In genomic region chr2:23238011-23238657, GRCh38 we compare ENCODE assay signal across 20 cellular contexts.
DNase-seq lines count a peak whose midpoint lies in the region; ATAC-seq and TF ChIP-seq lines count a peak whose summit lies in the region.
"Had no signal": no experiment of that assay in that cellular context is flagged by ENCODE, and none has a peak within 500 bp of the region (broad histone marks: within the 10 kb centered on the region; RNA-seq: fewer than 3 reads in every experiment).

No MANE protein-coding gene starts in this region.

- H3K36me3 ChIP-seq in lung (ENCODE audit: control insufficient read depth in 2 of 2, insufficient read depth in 2 of 2, low read length in 2 of 2), result no peaks in the 10 kb centered on the region
- H3K36me3 ChIP-seq: BLaER1 treated with 17β-estradiol and CSF1 and Interleukin-3, amounts not matched to agents 10 nM and 100 nM had no signal

- no peak overlapping the region for H3K27ac Mint-ChIP-seq in activated CD4-positive, alpha-beta T cell treated with anti-CD3 and anti-CD28 coated beads, Interleukin-2, amount 10 ng/mL, durations not matched to agents 24 days and 14 days
- H3K27ac Mint-ChIP-seq in activated CD4-positive, alpha-beta T cell treated with anti-CD3 and anti-CD28 coated beads for 36 hours, result no peak overlapping the region
- H3K27ac Mint-ChIP-seq: B cell; CD4-positive, alpha-beta T cell; CD8-positive, alpha-beta T cell had no signal

- no peak for TF ChIP-seq CTCF in coronary artery (IDR thresholded peaks at IDR 0.05)
- TF ChIP-seq CTCF in lung (IDR thresholded peaks at IDR 0.05; ENCODE audit: control extremely low read depth, extremely low read depth), result no peak

- 64 to 69% methylated on average over 4 of the region's 4 CpGs for WGBS in lung, 2 donors

- no peaks in the 10 kb centered on the region for H3K9me3 ChIP-seq in lung (ENCODE audit: control insufficient read depth in 2 of 2, insufficient read depth in 1 of 2, low read length in 1 of 2)
- H3K9me3 ChIP-seq: A549; BLaER1 treated with 17β-estradiol and CSF1 and Interleukin-3, amounts not matched to agents 10 nM and 100 nM; Caco-2 had no signal

- no peaks in the 10 kb centered on the region for H3K27me3 ChIP-seq in lung (ENCODE audit: control insufficient read depth, insufficient read depth)
- H3K27me3 ChIP-seq: BLaER1 treated with 17β-estradiol and CSF1 and Interleukin-3, amounts not matched to agents 10 nM and 100 nM had no signal

- CTCF ChIA-PET in activated CD4-positive, alpha-beta T cell treated with anti-CD3 and anti-CD28 coated beads for 36 hours (lab: Charles Lee), result no interaction called here

- peak; percentile 30 for DNase-seq in activated CD4-positive, alpha-beta T cell treated with anti-CD3 and anti-CD28 coated beads, Interleukin-2, amount 10 ng/mL, durations not matched to agents 24 days and 14 days
- DNase-seq in activated CD4-positive, alpha-beta T cell treated with anti-CD3 and anti-CD28 coated beads for 36 hours, result no peak
- DNase-seq in coronary artery (ENCODE audit: low spot score), result peak; percentile 17
- DNase-seq in left lobe of liver (ENCODE audit: low spot score), result no peak
- DNase-seq in lung (ENCODE audit: low spot score), result peak; percentile 13
- no peak for DNase-seq in iPS-NIHi11 (ENCODE audit: low spot score)
- no peak for DNase-seq in NCI-H1092 treated with DMSO at 0.1 percent for 48 hours (lab: John Stamatoyannopoulos, UW)
- DNase-seq: AML-193; Caco-2; Calu3; CD4-positive, alpha-beta T cell; CD8-positive, alpha-beta T cell; DMS79 treated with DMSO at 0.1 percent for 48 hours; GF-D8 had no signal

- H3K4me1 ChIP-seq in lung (ENCODE audit: control insufficient read depth in 2 of 2, insufficient read depth in 2 of 2, low read length in 2 of 2), result no peaks in the 10 kb centered on the region
- H3K4me1 ChIP-seq: A549, Caco-2 had no signal

- ATAC-seq in activated CD4-positive, alpha-beta T cell treated with anti-CD3 and anti-CD28 coated beads for 36 hours, result no peak
- ATAC-seq in left lobe of liver (peak; percentile 77), lung (ENCODE audit: insufficient read depth, low FRiP score) (no peak), HG02588 (IDR thresholded peaks at IDR 0.05; ENCODE audit: unreplicated experiment) (no peak)
- ATAC-seq: A549; CD8-positive, alpha-beta T cell had no signal

- POLR2A ChIA-PET in activated CD4-positive, alpha-beta T cell treated with anti-CD3 and anti-CD28 coated beads for 36 hours (lab: Charles Lee), result no interaction called here

- intact Hi-C loops in activated CD4-positive, alpha-beta T cell treated with anti-CD3 and anti-CD28 coated beads, Interleukin-2, amount 10 ng/mL, durations not matched to agents 24 days and 14 days (cut with micrococcal nuclease), result no loop called here
- intact Hi-C loops in activated CD4-positive, alpha-beta T cell treated with anti-CD3 and anti-CD28 coated beads for 36 hours (cut with DNase I, micrococcal nuclease), result no loop called here

- no peak overlapping the region for H3K4me3 ChIP-seq in coronary artery
- H3K4me3 ChIP-seq in lung, result no peak overlapping the region
- H3K4me3 ChIP-seq: A549; BLaER1 treated with 17β-estradiol and CSF1 and Interleukin-3, amounts not matched to agents 10 nM and 100 nM had no signal

- no peaks in the 10 kb centered on the region for H3K36me3 Mint-ChIP-seq in activated CD4-positive, alpha-beta T cell treated with anti-CD3 and anti-CD28 coated beads, Interleukin-2, amount 10 ng/mL, durations not matched to agents 24 days and 14 days (ENCODE audit: low read depth)
- no peaks in the 10 kb centered on the region for H3K36me3 Mint-ChIP-seq in activated CD4-positive, alpha-beta T cell treated with anti-CD3 and anti-CD28 coated beads for 36 hours (ENCODE audit: low read depth)
- H3K36me3 Mint-ChIP-seq: CD8-positive, alpha-beta T cell had no signal

- no peaks in the 10 kb centered on the region for H3K9me3 Mint-ChIP-seq in activated CD4-positive, alpha-beta T cell treated with anti-CD3 and anti-CD28 coated beads, Interleukin-2, amount 10 ng/mL, durations not matched to agents 24 days and 14 days
- no peaks in the 10 kb centered on the region for H3K9me3 Mint-ChIP-seq in activated CD4-positive, alpha-beta T cell treated with anti-CD3 and anti-CD28 coated beads for 36 hours (ENCODE audit: low read depth)
- H3K9me3 Mint-ChIP-seq: CD4-positive, alpha-beta T cell; CD8-positive, alpha-beta T cell had no signal

- H3K27me3 Mint-ChIP-seq in activated CD4-positive, alpha-beta T cell treated with anti-CD3 and anti-CD28 coated beads, Interleukin-2, amount 10 ng/mL, durations not matched to agents 24 days and 14 days, result no peaks in the 10 kb centered on the region
- H3K27me3 Mint-ChIP-seq in activated CD4-positive, alpha-beta T cell treated with anti-CD3 and anti-CD28 coated beads for 36 hours, result peaks cover 3% of the 10 kb centered on the region

- no peaks in the 10 kb centered on the region for H3K4me1 Mint-ChIP-seq in activated CD4-positive, alpha-beta T cell treated with anti-CD3 and anti-CD28 coated beads, Interleukin-2, amount 10 ng/mL, durations not matched to agents 24 days and 14 days
- no peaks in the 10 kb centered on the region for H3K4me1 Mint-ChIP-seq in activated CD4-positive, alpha-beta T cell treated with anti-CD3 and anti-CD28 coated beads for 36 hours
- H3K4me1 Mint-ChIP-seq: B cell had no signal

- H3K27ac ChIP-seq in coronary artery (no peak overlapping the region), lung (ENCODE audit: low read depth in 1 of 2, low read length in 1 of 2) (no peak overlapping the region)
- H3K27ac ChIP-seq: 22Rv1; A549; BLaER1 treated with 17β-estradiol and CSF1 and Interleukin-3, amounts not matched to agents 10 nM and 100 nM; C4-2B had no signal

- H3K4me3 Mint-ChIP-seq in activated CD4-positive, alpha-beta T cell treated with anti-CD3 and anti-CD28 coated beads, Interleukin-2, amount 10 ng/mL, durations not matched to agents 24 days and 14 days, result no peak overlapping the region
- H3K4me3 Mint-ChIP-seq in activated CD4-positive, alpha-beta T cell treated with anti-CD3 and anti-CD28 coated beads for 36 hours, result no peak overlapping the region
- H3K4me3 Mint-ChIP-seq: B cell; CD4-positive, alpha-beta T cell; CD8-positive, alpha-beta T cell had no signal

Comparison
In these comparisons a context has a peak if more than half of its experiments do, and no peak if none do; other contexts are left out.
1. DNase-seq: peak in activated CD4-positive, alpha-beta T cell treated with anti-CD3 and anti-CD28 coated beads, Interleukin-2, amount 10 ng/mL, durations not matched to agents 24 days and 14 days (single experiment), coronary artery (single experiment) and lung (single experiment); none in activated CD4-positive, alpha-beta T cell treated with anti-CD3 and anti-CD28 coated beads for 36 hours (single experiment), left lobe of liver (single experiment), iPS-NIHi11 (single experiment) and NCI-H1092 treated with DMSO at 0.1 percent for 48 hours (single experiment).